ENCODE assay signal across 12 cellular contexts in the genomic region with DNA sequence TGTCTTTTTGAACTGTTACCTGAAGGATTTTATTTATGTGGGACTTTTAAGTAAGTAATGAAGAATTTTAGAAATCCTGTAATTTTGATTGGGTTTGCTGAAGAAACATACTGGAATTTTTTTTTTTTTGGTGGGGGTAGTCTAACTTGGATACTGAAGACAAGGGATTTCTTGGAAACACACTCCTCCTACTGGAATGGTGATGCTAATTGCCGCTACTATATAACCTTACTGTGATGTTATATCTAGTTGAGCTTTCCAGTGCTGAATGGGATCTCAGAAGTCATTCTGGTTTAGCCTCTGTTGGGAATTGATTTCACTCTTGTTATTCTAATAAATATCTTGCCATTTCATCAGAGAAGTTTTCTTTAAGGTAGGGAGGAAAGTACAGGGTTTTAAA. TPM values are rescaled to one million over a fixed set of nuclear protein-coding genes. Genes with fewer than 3 reads are reported as not detected.
A peak's percentile ranks its signal among the peaks of the same experiment; 100 is the strongest.
DNase-seq lines count a peak whose midpoint lies in the region; ATAC-seq and TF ChIP-seq lines count a peak whose summit lies in the region.
"Had no signal": no experiment of that assay in that cellular context is flagged by ENCODE, and none has a peak within 500 bp of the region (broad histone marks: within the 10 kb centered on the region; RNA-seq: fewer than 3 reads in every experiment).

No MANE protein-coding gene starts in this region.

- no peak for TF ChIP-seq POLR2A in ovary (IDR thresholded peaks at IDR 0.05)

- no peak overlapping the region for H3K27ac ChIP-seq in ovary

- intact Hi-C loops in left colon (cut with DNase I, micrococcal nuclease) (loop anchor here in 1 of 2 donors (5.0 kb wide), 1 partner anchor 221 kb away; no protein-coding TSS in a partner anchor), ovary (cut with DNase I) (no loop called here)

- ATAC-seq in left colon (peak; percentile 56), GM19467 (IDR thresholded peaks at IDR 0.05; ENCODE audit: unreplicated experiment) (no peak), HG02938 (IDR thresholded peaks at IDR 0.05; ENCODE audit: unreplicated experiment) (no peak)

- H3K27me3 ChIP-seq in BJ (ENCODE audit: control insufficient read depth, insufficient read depth, low read length) = no peaks in the 10 kb centered on the region
- no peaks in the 10 kb centered on the region for H3K27me3 ChIP-seq in ovary
- H3K27me3 ChIP-seq: vagina had no signal

- peaks cover 2% of the 10 kb centered on the region for H3K4me1 ChIP-seq in ovary (ENCODE audit: insufficient read depth)

- H3K4me3 ChIP-seq in BJ (ENCODE audit: low read depth, low read length) = no peak overlapping the region
- H3K4me3 ChIP-seq in cardiac fibroblast (replicated peaks in 1 of 2; ENCODE audit: low read depth in 2 of 2, low read length in 2 of 2) = no peak overlapping the region
- no peak overlapping the region for H3K4me3 ChIP-seq in ovary
- H3K4me3 ChIP-seq: vagina had no signal

- POLR2A ChIA-PET in BJ (lab: Charles Lee) = no interaction called here

- TF ChIP-seq EP300 in ovary (IDR thresholded peaks at IDR 0.05) = no peak

- 64 to 88% (median 87%) methylated on average over 1 of the region's 1 CpG for WGBS in ovary, 3 donors

- no peaks in the 10 kb centered on the region for H3K9me3 ChIP-seq in ovary
- H3K9me3 ChIP-seq: vagina had no signal

- DNase-seq in BJ (ENCODE audit: low read depth) (no peak), HT-29 (ENCODE audit: low spot score) (peak; percentile 16), cardiac fibroblast (ENCODE audit: low read depth in 2 of 2) (peak; percentile 39 to 40), left colon (no peak), ovary (no peak), hippocampal formation (lab: John Stamatoyannopoulos, UW) (no peak)
- DNase-seq: foreskin melanocyte, naive B cell, NCI-H446 treated with DMSO at 0.1 percent for 48 hours had no signal

- CTCF ChIA-PET in BJ (lab: Yijun Ruan, JAX) = interaction anchor here (0.8 to 8.8 kb wide), 4 partner anchors 74 to 231 kb away, joined by 3 to 93 read pairs (median 4); no protein-coding TSS in a partner anchor

- TF ChIP-seq CTCF in BJ (IDR thresholded peaks at IDR 0.05; ENCODE audit: insufficient read depth, low read depth, low read length) = peak; percentile 29
- TF ChIP-seq CTCF in cardiac fibroblast (IDR thresholded peaks at IDR 0.05; ENCODE audit: low read depth, low read length) = peak; percentile 19
- TF ChIP-seq CTCF in ovary (IDR thresholded peaks at IDR 0.05) = no peak

- H3K36me3 ChIP-seq in BJ (ENCODE audit: control insufficient read depth, insufficient read depth, low read length) (no peaks in the 10 kb centered on the region), ovary (no peaks in the 10 kb centered on the region)
- H3K36me3 ChIP-seq: vagina had no signal

RNA-seq across cellular contexts. Expression of a gene that starts 8.4 kb away (rescaled TPM):
- 10.2 and 18.3 TPM in 2 replicates for polyA plus RNA-seq in BJ (2011; rRNA removed)
- polyA minus RNA-seq in BJ (2011; rRNA and poly(A)+ RNA removed) = 3.5 and 3.9 TPM in 2 replicates
- 36.1 and 42.1 TPM in 2 replicates for total RNA-seq in HT-29 (2014; rRNA removed; shearing (Covaris generic))
- total RNA-seq in left colon = 10 to 100 TPM; 61.0 to 69.5 TPM
- total RNA-seq in ovary = 10 to 100 TPM; 17.4 to 20.9 (median 19.0) TPM
- 10 to 100 TPM; 16.6 to 34.3 TPM for polyA plus RNA-seq in ovary

Comparison
In these comparisons a context has a peak if more than half of its experiments do, and no peak if none do; other contexts are left out.
1. DNase-seq: peak in HT-29 (single experiment) and cardiac fibroblast (2 of 2); none in BJ (single experiment), left colon (0 of 2), ovary (0 of 5) and hippocampal formation (0 of 2).
2. CTCF ChIP-seq: peak in BJ (single experiment) and cardiac fibroblast (single experiment); none in ovary (0 of 3).